Comparison of ENCODE assay signal across 1 cellular context in genomic region chr11:64229959-64230208, GRCh38.
TF ChIP-seq lines count a peak whose summit lies in the region.

No MANE protein-coding gene starts in this region.

TF ChIP-seq in K562, 482 proteins besides CTCF, POLR2A, EP300 and RAD21:
- TF ChIP-seq ZBTB17 (CRISPR knock-in tag; IDR thresholded peaks at IDR 0.05) = no peak
- TF ChIP-seq FOXK2 (conservative IDR thresholded peaks at IDR 0.05 in 1 of 2, IDR thresholded peaks at IDR 0.05 in 1 of 2; ENCODE audit: low read depth in 2 of 2) = 0 out of 4 replicates have a peak, but pooled peaks of 1 of the 2 experiments have one; percentile 23
- TF ChIP-seq CBFA2T3 (IDR thresholded peaks at IDR 0.05) = peak; percentile 47
- TF ChIP-seq ZNF24 (IDR thresholded peaks at IDR 0.05) = no peak
- TF ChIP-seq ESRRB (CRISPR knock-in tag; IDR thresholded peaks at IDR 0.05; ENCODE audit: borderline replicate concordance) = no peak
- TF ChIP-seq NFE2L1 (tag; IDR thresholded peaks at IDR 0.05; ENCODE audit: borderline replicate concordance, low read depth) = no peak
- no peak for TF ChIP-seq ZNF592 (IDR thresholded peaks at IDR 0.05)
- peak; percentile 61 for TF ChIP-seq DPF2 (IDR thresholded peaks at IDR 0.05)
- TF ChIP-seq EHMT2 (IDR thresholded peaks at IDR 0.05) = no peak
- no peak for TF ChIP-seq ZNF354B (CRISPR knock-in tag; IDR thresholded peaks at IDR 0.05)
- TF ChIP-seq ETV1 (tag; conservative IDR thresholded peaks at IDR 0.05; ENCODE audit: low read depth) = peak; percentile 61
- no peak for TF ChIP-seq ZHX1 (conservative IDR thresholded peaks at IDR 0.05; ENCODE audit: low read length)
- no peak for TF ChIP-seq ZBTB34 (CRISPR knock-in tag; IDR thresholded peaks at IDR 0.05)
- no peak for TF ChIP-seq ARID4B (CRISPR knock-in tag; IDR thresholded peaks at IDR 0.05)
- no peak for TF ChIP-seq ZEB2 (IDR thresholded peaks at IDR 0.05)
- no peak for TF ChIP-seq KDM2B (CRISPR knock-in tag; IDR thresholded peaks at IDR 0.05)
- no peak for TF ChIP-seq GABPB1 (CRISPR knock-in tag; IDR thresholded peaks at IDR 0.05)
- no peak for TF ChIP-seq POLR2H (tag; IDR thresholded peaks at IDR 0.05; ENCODE audit: low read depth)
- no peak for TF ChIP-seq HDAC2 (IDR thresholded peaks at IDR 0.05)
- TF ChIP-seq REST (CRISPR knock-in tag; IDR thresholded peaks at IDR 0.05; ENCODE audit: low read depth) = no peak
- 0 out of 2 replicates have a peak, but pooled peaks have one; percentile 27 for TF ChIP-seq PHF21A (IDR thresholded peaks at IDR 0.05; ENCODE audit: borderline replicate concordance, low read depth)
- TF ChIP-seq ZNF778 (CRISPR knock-in tag; IDR thresholded peaks at IDR 0.05) = no peak
- no peak for TF ChIP-seq BMI1 (IDR thresholded peaks at IDR 0.05; ENCODE audit: low read length)
- TF ChIP-seq TCF3 (CRISPR knock-in tag; IDR thresholded peaks at IDR 0.05) = peak; percentile 21; the same call in 1 of the 2 replicates
- TF ChIP-seq PRDM10 (IDR thresholded peaks at IDR 0.05; ENCODE audit: partially characterized antibody) = peak; percentile 96
- TF ChIP-seq POLR2AphosphoS2 (IDR thresholded peaks at IDR 0.05; ENCODE audit: low read length) = no peak
- no peak for TF ChIP-seq ZNF431 (CRISPR knock-in tag; IDR thresholded peaks at IDR 0.05)
- TF ChIP-seq ZNF75A (CRISPR knock-in tag; IDR thresholded peaks at IDR 0.05) = no peak
- TF ChIP-seq NR2C1 (IDR thresholded peaks at IDR 0.05) = no peak
- no peak for TF ChIP-seq NR2C1 (tag; IDR thresholded peaks at IDR 0.05)
- no peak for TF ChIP-seq ATF2 (CRISPR knock-in tag; IDR thresholded peaks at IDR 0.05)
- TF ChIP-seq FOXJ2 (tag; IDR thresholded peaks at IDR 0.05) = no peak
- TF ChIP-seq ID3 (CRISPR knock-in tag; IDR thresholded peaks at IDR 0.05) = no peak
- no peak for TF ChIP-seq ID3 (tag; IDR thresholded peaks at IDR 0.05)
- TF ChIP-seq PHTF2 (CRISPR knock-in tag; IDR thresholded peaks at IDR 0.05) = no peak
- TF ChIP-seq XRCC3 (IDR thresholded peaks at IDR 0.05) = no peak
- no peak for TF ChIP-seq LARP7 (IDR thresholded peaks at IDR 0.05)
- TF ChIP-seq WHSC1 (IDR thresholded peaks at IDR 0.05; ENCODE audit: low read length) = no peak
- TF ChIP-seq CTBP1 (IDR thresholded peaks at IDR 0.05; ENCODE audit: borderline replicate concordance) = no peak
- 0 out of 2 replicates have a peak, but pooled peaks have one; percentile 37 for TF ChIP-seq SMARCE1 (IDR thresholded peaks at IDR 0.05)
